Comparison of ENCODE assay signal across 8 cellular contexts in the genomic region with DNA sequence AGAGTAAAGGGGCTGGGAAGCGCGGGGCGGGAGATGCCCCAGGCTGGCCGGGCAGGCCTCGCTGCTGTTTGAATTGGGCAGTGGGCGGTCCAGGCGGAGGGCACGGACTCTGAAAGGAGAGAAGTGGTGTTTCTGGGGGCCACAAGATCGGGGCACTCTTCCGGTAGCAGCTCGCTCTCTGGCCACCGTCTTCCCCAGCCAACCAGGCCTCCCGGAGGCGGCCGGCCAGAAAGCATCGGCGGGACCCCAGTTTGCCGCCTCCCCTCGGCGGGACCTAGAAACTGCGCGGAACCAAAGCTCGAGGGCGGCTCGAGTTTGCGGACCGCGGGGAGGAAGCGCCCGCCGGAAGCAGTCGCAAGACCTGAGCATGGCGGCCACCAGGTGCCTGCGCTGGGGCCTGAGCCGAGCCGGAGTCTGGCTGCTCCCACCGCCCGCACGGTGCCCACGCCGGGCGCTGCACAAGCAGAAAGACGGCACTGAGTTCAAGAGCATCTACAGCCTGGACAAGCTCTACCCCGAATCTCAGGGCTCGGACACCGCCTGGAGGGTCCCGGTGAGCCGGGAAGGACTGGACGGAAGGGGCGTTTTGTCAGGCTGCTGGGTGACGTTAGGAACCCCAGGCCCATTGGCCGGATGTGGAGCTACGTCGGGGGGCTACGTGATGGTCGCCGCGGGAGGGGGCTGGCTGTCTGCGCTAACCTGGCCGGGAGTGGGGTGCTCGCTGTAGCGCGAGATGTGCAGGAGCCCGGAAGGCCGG. TPM values are rescaled to one million over a fixed set of nuclear protein-coding genes. Genes with fewer than 3 reads are reported as not detected.
DNase-seq lines count a peak whose midpoint lies in the region; ATAC-seq and TF ChIP-seq lines count a peak whose summit lies in the region.

MRPL58 (plus strand) TSS at position 351 of the 757 bp plus-strand sequence; CDS start at position 368, 17 bp downstream.

- H3K27ac Mint-ChIP-seq in WTC11: peak within 1 kb of the TSS; percentile 99

- H3K4me3 ChIP-seq in cardiac fibroblast (replicated peaks in 1 of 2; ENCODE audit: low read depth in 2 of 2, low read length in 2 of 2): peak within 1 kb of the TSS; percentile 84 to 90

- POLR2A ChIA-PET in WTC11 (lab: Charles Lee): interaction anchor here (0.6 to 3.5 kb wide), 20 partner anchors 9 to 380 kb away, joined by 3 to 30 read pairs (median 4); partner anchors contain the start of genes CDR2L, FDXR, HID1 and KCTD2

- H3K36me3 Mint-ChIP-seq in WTC11: peaks cover 7% of the 10 kb centered on the region; the same call in 1 of the 2 replicates

- in situ Hi-C loops in ACHN (cut with HindIII; ENCODE audit: low pct_ligation_motif_present, low pct_unique_long_range_greater_than_20kb, low sequenced_read_pairs): no loop called here

- H3K27me3 Mint-ChIP-seq in WTC11 (ENCODE audit: low read depth): no peaks in the 10 kb centered on the region

- H3K4me3 Mint-ChIP-seq in WTC11: peak within 1 kb of the TSS; percentile 73

- peaks cover 26% of the 10 kb centered on the region for H3K4me1 Mint-ChIP-seq in WTC11

- CTCF ChIA-PET in WTC11 (lab: Charles Lee): interaction anchor here (0.5 to 7.0 kb wide), 41 partner anchors 9 to 276 kb away, joined by 3 to 139 read pairs (median 5); partner anchors contain the start of genes ATP5PD, CDR2L, FDXR and HID1

- H3K9me3 Mint-ChIP-seq in WTC11: no peaks in the 10 kb centered on the region

- DNase-seq in ACHN: peak; percentile 91
- DNase-seq in NCI-H2171 treated with DMSO at 0.1 percent for 48 hours (lab: John Stamatoyannopoulos, UW): peak; percentile 89
- peak; percentile 94 for DNase-seq in WTC11 (ENCODE audit: low spot score)
- DNase-seq in cardiac fibroblast (ENCODE audit: low read depth in 2 of 2): peak; percentile 87 to 91
- peak; percentile 90 for DNase-seq in iris pigment epithelial cell (ENCODE audit: low read depth)
- DNase-seq in stimulated activated CD4-positive, alpha-beta T cell treated with anti-CD3 and anti-CD28 coated beads, Interleukin-12 subunit alpha, Interleukin-12 subunit beta, amount 100 ng/mL, for 24 hours (ENCODE audit: low read depth in 2 of 2): peak; percentile 65 to 73

- no peak for TF ChIP-seq CTCF in WTC11 (IDR thresholded peaks at IDR 0.05)
- TF ChIP-seq CTCF in cardiac fibroblast (IDR thresholded peaks at IDR 0.05; ENCODE audit: low read depth, low read length): peak; percentile 78

- ATAC-seq in GM18858 (IDR thresholded peaks at IDR 0.05; ENCODE audit: unreplicated experiment) (peak; percentile 79), HG03066 (IDR thresholded peaks at IDR 0.05; ENCODE audit: low read depth, unreplicated experiment) (peak; percentile 83), WTC11 (peak; percentile 81)

TF ChIP-seq in WTC11, 78 proteins besides CTCF, POLR2A, EP300 and RAD21 (continues in another document):
- TF ChIP-seq SMAD3 (CRISPR knock-in tag; IDR thresholded peaks at IDR 0.05; ENCODE audit: borderline replicate concordance): peak; percentile 85; the same call in 1 of the 2 replicates
- no peak for TF ChIP-seq NR1H2 (CRISPR knock-in tag; IDR thresholded peaks at IDR 0.05)
- TF ChIP-seq ZNF396 (CRISPR knock-in tag; IDR thresholded peaks at IDR 0.05; ENCODE audit: borderline replicate concordance): no peak
- TF ChIP-seq ZNF263 (CRISPR knock-in tag; IDR thresholded peaks at IDR 0.05; ENCODE audit: low read depth): no peak
- TF ChIP-seq, protein P1, sequence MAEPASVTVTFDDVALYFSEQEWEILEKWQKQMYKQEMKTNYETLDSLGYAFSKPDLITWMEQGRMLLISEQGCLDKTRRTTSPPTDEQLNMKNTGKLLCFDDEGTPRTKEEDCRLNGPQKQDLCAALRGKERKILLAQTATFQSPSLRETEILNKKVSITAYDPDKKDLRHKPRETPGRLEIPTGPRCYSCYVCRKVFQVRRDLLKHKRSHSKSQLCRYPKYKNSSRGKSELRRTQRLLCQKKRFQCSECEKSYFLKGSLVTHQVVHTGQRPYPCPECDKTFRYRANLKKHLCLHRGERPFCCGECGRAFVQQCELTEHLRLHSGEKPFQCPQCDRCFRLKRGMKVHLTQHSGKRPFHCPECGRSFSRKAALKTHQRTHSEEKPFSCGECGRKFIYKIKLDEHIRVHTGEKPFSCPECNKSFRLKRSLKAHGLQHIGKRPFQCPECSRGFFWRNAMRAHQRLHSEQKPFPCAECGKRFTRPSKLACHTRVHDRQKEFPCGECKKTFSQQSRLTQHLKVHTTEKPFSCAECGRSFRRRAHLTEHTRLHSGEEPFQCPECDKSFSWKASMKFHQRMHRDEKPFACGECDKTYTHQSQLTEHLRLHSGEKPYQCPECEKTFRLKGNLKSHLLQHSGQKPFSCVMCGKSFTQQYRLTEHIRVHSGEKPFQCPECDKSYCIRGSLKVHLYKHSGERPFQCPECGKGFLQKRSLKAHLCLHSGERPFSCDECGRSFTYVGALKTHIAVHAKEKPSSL (CRISPR knock-in tag; conservative IDR thresholded peaks at IDR 0.05): no peak
- no peak for TF ChIP-seq ATF6 (CRISPR knock-in tag; IDR thresholded peaks at IDR 0.05)
- TF ChIP-seq ZNF671 (CRISPR knock-in tag; IDR thresholded peaks at IDR 0.05): no peak
- TF ChIP-seq, protein P2, sequence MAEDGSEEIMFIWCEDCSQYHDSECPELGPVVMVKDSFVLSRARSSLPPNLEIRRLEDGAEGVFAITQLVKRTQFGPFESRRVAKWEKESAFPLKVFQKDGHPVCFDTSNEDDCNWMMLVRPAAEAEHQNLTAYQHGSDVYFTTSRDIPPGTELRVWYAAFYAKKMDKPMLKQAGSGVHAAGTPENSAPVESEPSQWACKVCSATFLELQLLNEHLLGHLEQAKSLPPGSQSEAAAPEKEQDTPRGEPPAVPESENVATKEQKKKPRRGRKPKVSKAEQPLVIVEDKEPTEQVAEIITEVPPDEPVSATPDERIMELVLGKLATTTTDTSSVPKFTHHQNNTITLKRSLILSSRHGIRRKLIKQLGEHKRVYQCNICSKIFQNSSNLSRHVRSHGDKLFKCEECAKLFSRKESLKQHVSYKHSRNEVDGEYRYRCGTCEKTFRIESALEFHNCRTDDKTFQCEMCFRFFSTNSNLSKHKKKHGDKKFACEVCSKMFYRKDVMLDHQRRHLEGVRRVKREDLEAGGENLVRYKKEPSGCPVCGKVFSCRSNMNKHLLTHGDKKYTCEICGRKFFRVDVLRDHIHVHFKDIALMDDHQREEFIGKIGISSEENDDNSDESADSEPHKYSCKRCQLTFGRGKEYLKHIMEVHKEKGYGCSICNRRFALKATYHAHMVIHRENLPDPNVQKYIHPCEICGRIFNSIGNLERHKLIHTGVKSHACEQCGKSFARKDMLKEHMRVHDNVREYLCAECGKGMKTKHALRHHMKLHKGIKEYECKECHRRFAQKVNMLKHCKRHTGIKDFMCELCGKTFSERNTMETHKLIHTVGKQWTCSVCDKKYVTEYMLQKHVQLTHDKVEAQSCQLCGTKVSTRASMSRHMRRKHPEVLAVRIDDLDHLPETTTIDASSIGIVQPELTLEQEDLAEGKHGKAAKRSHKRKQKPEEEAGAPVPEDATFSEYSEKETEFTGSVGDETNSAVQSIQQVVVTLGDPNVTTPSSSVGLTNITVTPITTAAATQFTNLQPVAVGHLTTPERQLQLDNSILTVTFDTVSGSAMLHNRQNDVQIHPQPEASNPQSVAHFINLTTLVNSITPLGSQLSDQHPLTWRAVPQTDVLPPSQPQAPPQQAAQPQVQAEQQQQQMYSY (CRISPR knock-in tag; IDR thresholded peaks at IDR 0.05): peak; percentile 11; the same call in 1 of the 2 replicates
- TF ChIP-seq AFF4 (CRISPR knock-in tag; IDR thresholded peaks at IDR 0.05; ENCODE audit: borderline replicate concordance): 0 out of 2 replicates have a peak, but pooled peaks have one; percentile 73

RNA-seq across cellular contexts. Expression of gene MRPL58, which starts in this region (rescaled TPM):
- 41.8 to 43.7 TPM (median 41.9 TPM) in 3 replicates for total RNA-seq in WTC11 (2021)

Comparison
In these comparisons a context has a peak if more than half of its experiments do, and no peak if none do; other contexts are left out.
1. Peak in every context shown above with its lines: DNase-seq, ATAC-seq and H3K4me3 ChIP-seq.